ENCODE assay signal across 20 cellular contexts in genomic region chr3:136772709-136773108, GRCh38. TPM values are rescaled to one million over a fixed set of nuclear protein-coding genes. Genes with fewer than 3 reads are reported as not detected.
DNase-seq lines count a peak whose midpoint lies in the region; ATAC-seq and TF ChIP-seq lines count a peak whose summit lies in the region.
"Had no signal": no experiment of that assay in that cellular context is flagged by ENCODE, and none has a peak within 500 bp of the region (broad histone marks: within the 10 kb centered on the region; RNA-seq: fewer than 3 reads in every experiment).

No MANE protein-coding gene starts in this region.

- H3K9ac ChIP-seq in PC-3 (ENCODE audit: low read length): no peak overlapping the region
- H3K9ac ChIP-seq in mesendoderm (ENCODE audit: low read length): no peak overlapping the region

- H3K23ac ChIP-seq in mesendoderm (ENCODE audit: low read length): no peak overlapping the region

- no peaks in the 10 kb centered on the region for H3K79me1 ChIP-seq in mesendoderm (ENCODE audit: low read length)

- WGBS in mesendoderm (ENCODE audit: extremely low coverage, insufficient coverage, low lambda C conversion rate): no CpG with 5 or more reads among the region's 1 CpG

- CTCF ChIA-PET in PC-3 (lab: Charles Lee): no interaction called here

- H3K9me2 ChIP-seq in PC-3 (replicated peaks; ENCODE audit: low read length): no peaks in the 10 kb centered on the region

- intact Hi-C loops in PC-3 (cut with micrococcal nuclease): no loop called here

- POLR2A ChIA-PET in PC-3 (lab: Charles Lee; ENCODE audit: unreplicated experiment): no interaction called here

- no peak overlapping the region for H3K4ac ChIP-seq in mesendoderm (ENCODE audit: low read depth, low read length)

- H3K4me2 ChIP-seq in PC-3 (ENCODE audit: low read length) (no peak overlapping the region), mesendoderm (ENCODE audit: low read length) (no peak overlapping the region)
- H3K4me2 ChIP-seq: hepatocyte had no signal

- H3K36me3 ChIP-seq in PC-3 (ENCODE audit: low read depth, low read length) (no peaks in the 10 kb centered on the region), mesendoderm (ENCODE audit: control insufficient read depth, insufficient read depth, low read length) (no peaks in the 10 kb centered on the region)
- H3K36me3 ChIP-seq: esophagus muscularis mucosa, right atrium auricular region, upper lobe of right lung had no signal

- no peak for TF ChIP-seq CTCF in PC-3 (conservative IDR thresholded peaks at IDR 0.05; ENCODE audit: low read depth, low read length)
- no peak for TF ChIP-seq CTCF in epithelial cell of esophagus (IDR thresholded peaks at IDR 0.05; ENCODE audit: insufficient read depth, low read depth, low read length, missing control alignments)

- no peak overlapping the region for H2AK5ac ChIP-seq in mesendoderm (ENCODE audit: low read length)

- H3F3A ChIP-seq in PC-3 (ENCODE audit: low read length, unreplicated experiment): no peaks in the 10 kb centered on the region

- no peaks in the 10 kb centered on the region for H3K27me3 ChIP-seq in PC-3 (ENCODE audit: low read length)
- no peaks in the 10 kb centered on the region for H3K27me3 ChIP-seq in mesendoderm (ENCODE audit: insufficient read depth, low read length, poor library complexity)
- H3K27me3 ChIP-seq: esophagus muscularis mucosa, hepatocyte, right atrium auricular region, upper lobe of right lung had no signal

- no peaks in the 10 kb centered on the region for H3K9me3 ChIP-seq in PC-3 (ENCODE audit: low read length)
- H3K9me3 ChIP-seq: Caco-2, esophagus muscularis mucosa, right atrium auricular region, upper lobe of right lung had no signal

- H2BK15ac ChIP-seq in mesendoderm (replicated peaks; ENCODE audit: low read depth): no peak overlapping the region

- H3K56ac ChIP-seq in mesendoderm (ENCODE audit: low read length): no peak overlapping the region

- no peaks in the 10 kb centered on the region for H3K79me2 ChIP-seq in PC-3 (ENCODE audit: low read length)
- H3K79me2 ChIP-seq in mesendoderm (ENCODE audit: control insufficient read depth, insufficient read depth, low read length): no peaks in the 10 kb centered on the region
- H3K79me2 ChIP-seq: hepatocyte had no signal

- ATAC-seq in PC-3 (peak; percentile 24; the same call in 1 of the 2 replicates), HG02798 (IDR thresholded peaks at IDR 0.05; ENCODE audit: poor library complexity, unreplicated experiment) (no peak)
- ATAC-seq: upper lobe of right lung had no signal

- no peak overlapping the region for H3K18ac ChIP-seq in mesendoderm (ENCODE audit: low read length)

- H3K4me3 ChIP-seq in PC-3 (ENCODE audit: low read length) (no peak overlapping the region), epithelial cell of esophagus (ENCODE audit: low read length) (no peak overlapping the region), mesendoderm (ENCODE audit: low read length) (no peak overlapping the region)
- H3K4me3 ChIP-seq: esophagus muscularis mucosa, hepatocyte, right atrium auricular region, upper lobe of right lung had no signal

- H3K4me1 ChIP-seq in PC-3 (ENCODE audit: insufficient read depth, low read length) (no peaks in the 10 kb centered on the region), mesendoderm (ENCODE audit: control insufficient read depth, low read depth, low read length) (no peaks in the 10 kb centered on the region)
- H3K4me1 ChIP-seq: Caco-2, esophagus muscularis mucosa, right atrium auricular region, upper lobe of right lung had no signal

- no peak overlapping the region for H4K8ac ChIP-seq in mesendoderm (ENCODE audit: low read depth, low read length)

- BruUV-seq in PC-3 (replicated peaks; lab: Mats Ljungman, UMichigan): no TSS peak

- no peaks in the 10 kb centered on the region for H4K20me1 ChIP-seq in PC-3 (ENCODE audit: low read length)

- no peak overlapping the region for H2AFZ ChIP-seq in PC-3 (ENCODE audit: low read length)
- H2AFZ ChIP-seq: hepatocyte had no signal

- DNase-seq in ELR (ENCODE audit: low read depth): peak; percentile 64
- peak; percentile 17 for DNase-seq in PC-3
- peak; percentile 54 for DNase-seq in epithelial cell of esophagus (ENCODE audit: low read depth)
- peak; percentile 57 for DNase-seq in mesendoderm
- no peak for DNase-seq in effector CD4-positive, alpha-beta T cell
- no peak for DNase-seq in DMS53 (lab: John Stamatoyannopoulos, UW)
- DNase-seq in NCI-H524 treated with DMSO at 0.1 percent for 48 hours (lab: John Stamatoyannopoulos, UW): no peak
- DNase-seq: activated CD8-positive, alpha-beta memory T cell treated with anti-CD3 and anti-CD28 coated beads, Interleukin-2, amount 50 U/mL, for 4 hours; Caco-2; caudate nucleus; kidney; NCI-H1694 treated with DMSO at 0.1 percent for 48 hours; NCI-H774; stimulated activated CD4-positive, alpha-beta T cell treated with anti-CD3 and anti-CD28 coated beads, Interleukin-15, amount 100 ng/mL, for 24 hours; upper lobe of right lung had no signal

- no peak overlapping the region for H2BK5ac ChIP-seq in mesendoderm (ENCODE audit: low read length)

- H3K27ac ChIP-seq in PC-3 (ENCODE audit: low read length): no peak overlapping the region
- no peak overlapping the region for H3K27ac ChIP-seq in mesendoderm (ENCODE audit: low read depth, low read length)
- H3K27ac ChIP-seq: esophagus muscularis mucosa, hepatocyte, right atrium auricular region, upper lobe of right lung, VCaP had no signal

- H2BK120ac ChIP-seq in mesendoderm (ENCODE audit: low read depth, low read length): no peak overlapping the region

- no peak overlapping the region for H4K5ac ChIP-seq in mesendoderm (ENCODE audit: low read length)

RNA-seq across cellular contexts. Expression of gene STAG1, which starts 20.5 kb away (rescaled TPM):
- total RNA-seq in PC-3 (2014; rRNA removed): 13.1 and 14.6 TPM in 2 replicates
- 13.9 TPM for polyA plus RNA-seq in mesendoderm (2013, experiment 1 of 2)
- 14.0 TPM for polyA plus RNA-seq in mesendoderm (2013, experiment 2 of 2)

RNA-seq across cellular contexts. Expression of gene SLC35G2, which starts 46.2 kb away (rescaled TPM):
- total RNA-seq in PC-3 (2014; rRNA removed): 1.8 and 3.7 TPM in 2 replicates
- polyA plus RNA-seq in mesendoderm (2013, experiment 1 of 2): 2.9 TPM
- 3.4 TPM for polyA plus RNA-seq in mesendoderm (2013, experiment 2 of 2)

Comparison
In these comparisons a context has a peak if more than half of its experiments do, and no peak if none do; other contexts are left out.
1. DNase-seq: peak in ELR (single experiment), PC-3 (single experiment), epithelial cell of esophagus (single experiment) and mesendoderm (single experiment); none in effector CD4-positive, alpha-beta T cell (single experiment), DMS53 (single experiment) and NCI-H524 treated with DMSO at 0.1 percent for 48 hours (single experiment).